8 cellular contexts compared by ENCODE assay signal in the genomic region with DNA sequence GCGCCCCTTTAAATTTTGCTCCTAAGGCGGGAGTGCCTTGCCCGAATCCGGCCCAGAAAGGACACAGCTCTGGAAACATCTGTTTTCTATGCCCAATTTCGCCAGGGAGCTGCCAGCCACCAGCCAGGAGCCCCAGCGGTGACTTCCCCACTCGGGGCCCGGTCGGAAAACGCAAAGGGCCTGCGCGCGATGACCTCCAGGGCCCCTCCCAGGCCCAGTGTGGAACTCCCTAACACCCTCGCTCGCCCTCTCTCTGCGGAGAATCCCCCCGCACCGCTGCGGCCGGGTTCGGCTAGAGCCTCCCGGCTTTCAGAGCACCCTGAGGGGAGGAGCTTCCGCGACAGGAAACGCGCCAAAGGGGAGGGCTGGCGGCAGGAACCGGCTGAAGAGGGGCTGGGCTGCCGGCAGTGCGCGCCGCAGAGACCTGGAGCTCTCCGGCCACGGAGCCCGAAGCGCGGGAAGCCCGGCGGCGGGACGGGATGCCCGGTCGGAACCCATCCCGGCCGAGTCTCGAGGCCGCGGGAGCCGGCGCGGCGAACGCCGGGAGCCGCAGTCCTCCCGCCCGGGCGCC. TPM values are rescaled to one million over a fixed set of nuclear protein-coding genes. Genes with fewer than 3 reads are reported as not detected.
A peak's percentile ranks its signal among the peaks of the same experiment; 100 is the strongest.
DNase-seq lines count a peak whose midpoint lies in the region; ATAC-seq and TF ChIP-seq lines count a peak whose summit lies in the region.

No MANE protein-coding gene starts in this region.

- peaks cover 19% of the 10 kb centered on the region for H3K36me3 ChIP-seq in HUES64 (ENCODE audit: insufficient read depth, low read length)
- no peaks in the 10 kb centered on the region for H3K36me3 ChIP-seq in OCI-LY3 (replicated peaks; ENCODE audit: low read depth, low read length)
- H3K36me3 ChIP-seq in esophagus (ENCODE audit: control insufficient read depth in 2 of 2, insufficient read depth in 2 of 2, low read length in 1 of 2), result no peaks in the 10 kb centered on the region
- no peaks in the 10 kb centered on the region for H3K36me3 ChIP-seq in muscle layer of colon (ENCODE audit: insufficient read depth, low read length)

- H3K27me3 ChIP-seq in HUES64 (ENCODE audit: insufficient read depth, low read length) (no peaks in the 10 kb centered on the region), OCI-LY3 (ENCODE audit: low read depth, low read length) (no peaks in the 10 kb centered on the region), esophagus (ENCODE audit: control insufficient read depth in 1 of 2, insufficient read depth in 2 of 2, low read length in 2 of 2) (no peaks in the 10 kb centered on the region), muscle layer of colon (ENCODE audit: control insufficient read depth in 1 of 2, insufficient read depth in 2 of 2, low read length in 2 of 2) (no peaks in the 10 kb centered on the region)

- TF ChIP-seq CTCF in OCI-LY3 (IDR thresholded peaks at IDR 0.05; ENCODE audit: low read depth, low read length), result no peak

- H3K9me3 ChIP-seq in HUES64 (ENCODE audit: insufficient read depth, low read depth, low read length), result no peaks in the 10 kb centered on the region
- no peaks in the 10 kb centered on the region for H3K9me3 ChIP-seq in OCI-LY3 (ENCODE audit: insufficient read depth, low read length)
- H3K9me3 ChIP-seq in esophagus (ENCODE audit: control insufficient read depth in 2 of 2, insufficient read depth in 1 of 2, low read depth in 1 of 2, low read length in 1 of 2), result no peaks in the 10 kb centered on the region
- no peaks in the 10 kb centered on the region for H3K9me3 ChIP-seq in muscle layer of colon (ENCODE audit: low read length)

- under 1% methylated on average over 58 of the region's 58 CpGs for WGBS in HUES64
- WGBS in esophagus, 2 donors, result 0% methylated on average over 26 to 58 of the region's 58 CpGs

- peak; percentile 77 for DNase-seq in DMS114 treated with DMSO at 0.1 percent for 48 hours (lab: John Stamatoyannopoulos, UW; ENCODE audit: unreplicated experiment)
- DNase-seq in activated T-cell treated with anti-CD3 and anti-CD28 coated beads for 4 hours, result peak; percentile 62
- peak; percentile 53 to 59 for DNase-seq in stimulated activated CD8-positive, alpha-beta memory T cell treated with anti-CD3 and anti-CD28 coated beads, Interleukin-7, amount 100 ng/mL, for 1 hour (ENCODE audit: low read depth in 2 of 2)

- H3K4me1 ChIP-seq in HUES64 (ENCODE audit: insufficient read depth, low read length) (0 out of 2 replicates have a peak, but pooled peaks cover 3% of the 10 kb centered on the region), OCI-LY3 (ENCODE audit: low read length) (peaks cover 4% of the 10 kb centered on the region; the same call in 1 of the 2 replicates), esophagus (ENCODE audit: control insufficient read depth in 2 of 2, insufficient read depth in 2 of 2, low read length in 1 of 2) (no peaks in the 10 kb centered on the region), muscle layer of colon (ENCODE audit: insufficient read depth, low read length) (no peaks in the 10 kb centered on the region)

- H3K4me2 ChIP-seq in OCI-LY3 (ENCODE audit: low read length), result peak overlapping the region; percentile 79

- H4K20me1 ChIP-seq in OCI-LY3 (ENCODE audit: insufficient read depth, low read length), result no peaks in the 10 kb centered on the region

- ATAC-seq in GM21515 (IDR thresholded peaks at IDR 0.05; ENCODE audit: unreplicated experiment), result peak; percentile 65

- H3K4me3 ChIP-seq in HUES64 (ENCODE audit: low read length) (peak overlapping the region; percentile 76), OCI-LY3 (ENCODE audit: low read length) (peak overlapping the region; percentile 89), esophagus (ENCODE audit: low read depth in 1 of 2, low read length in 2 of 2) (peak overlapping the region; percentile 69 to 78), muscle layer of colon (ENCODE audit: low read depth in 1 of 2, low read length in 2 of 2) (peak overlapping the region; percentile 70 to 86)

- H3K27ac ChIP-seq in HUES64 (ENCODE audit: low read depth, low read length), result peak overlapping the region; percentile 87
- peak overlapping the region; percentile 70 for H3K27ac ChIP-seq in OCI-LY3 (ENCODE audit: low read length)
- peak overlapping the region; percentile 60 to 81 for H3K27ac ChIP-seq in esophagus (ENCODE audit: low read depth in 2 of 2, low read length in 1 of 2)
- H3K27ac ChIP-seq in muscle layer of colon (ENCODE audit: low read depth, low read length), result peak overlapping the region; percentile 37

- H3K79me2 ChIP-seq in OCI-LY3 (ENCODE audit: low read length), result peaks cover 19% of the 10 kb centered on the region

- peak overlapping the region; percentile 79; the same call in 1 of the 2 replicates for H2AFZ ChIP-seq in OCI-LY3 (ENCODE audit: low read depth, low read length)

- H3K9ac ChIP-seq in HUES64 (ENCODE audit: low read depth, low read length), result peak overlapping the region; percentile 93
- peak overlapping the region; percentile 84 for H3K9ac ChIP-seq in OCI-LY3 (ENCODE audit: low read length)
- no peak overlapping the region for H3K9ac ChIP-seq in muscle layer of colon (ENCODE audit: low read length)

RNA-seq across cellular contexts. Expression of gene CLSPN, which starts 0.5 kb away (rescaled TPM):
- 33.8 TPM for polyA plus RNA-seq in HUES64 (2013, experiment 1 of 2)
- polyA plus RNA-seq in HUES64 (2013, experiment 2 of 2), result 28.8 TPM
- 1 to 10 TPM in 1 of 2 donors, under 1 TPM in 1; 0.94 to 1.9 TPM for polyA plus RNA-seq in esophagus

RNA-seq across cellular contexts. Expression of gene AGO4, which starts 38.5 kb away (rescaled TPM):
- polyA plus RNA-seq in HUES64 (2013, experiment 1 of 2), result 4.2 TPM
- 8.1 TPM for polyA plus RNA-seq in HUES64 (2013, experiment 2 of 2)
- 1 to 10 TPM; 5.5 to 9.1 TPM for polyA plus RNA-seq in esophagus

RNA-seq across cellular contexts. Expression of gene C1orf216, which starts 50.6 kb away (rescaled TPM):
- polyA plus RNA-seq in HUES64 (2013, experiment 1 of 2), result 9.9 TPM
- 8.4 TPM for polyA plus RNA-seq in HUES64 (2013, experiment 2 of 2)
- 1 to 10 TPM in 1 of 2 donors, under 1 TPM in 1; 0.94 to 2.4 TPM for polyA plus RNA-seq in esophagus

Comparison
In these comparisons a context has a peak if more than half of its experiments do, and no peak if none do; other contexts are left out.
1. Peak in every context shown above with its lines: DNase-seq, ATAC-seq, H3K4me3 ChIP-seq and H3K27ac ChIP-seq.
2. H3K27ac ChIP-seq: peak in every context shown above with its lines; median percentile 87 in HUES64; 70 in esophagus; 70 in OCI-LY3; 37 in muscle layer of colon.